In genomic region chr3:42906085-42906904, GRCh38 we compare ENCODE assay signal across 9 cellular contexts. TPM values are rescaled to one million over a fixed set of nuclear protein-coding genes. Genes with fewer than 3 reads are reported as not detected.
A peak's percentile ranks its signal among the peaks of the same experiment; 100 is the strongest.
DNase-seq lines count a peak whose midpoint lies in the region; ATAC-seq, FAIRE-seq and TF ChIP-seq lines count a peak whose summit lies in the region.
"Had no signal": no experiment of that assay in that cellular context is flagged by ENCODE, and none has a peak within 500 bp of the region (broad histone marks: within the 10 kb centered on the region; RNA-seq: fewer than 3 reads in every experiment).

TSS of gene ZNF662 (plus strand) at chr3:42906142. CDS start at chr3:42908115, 1,973 bp downstream.

- no peak for TF ChIP-seq POLR2A in esophagus squamous epithelium (IDR thresholded peaks at IDR 0.05)

- no peak for FAIRE-seq in D721Med (lab: Jason Lieb, UNC)

- intact Hi-C loops in esophagus squamous epithelium (cut with DNase I) (no loop called here), PC-3 (cut with micrococcal nuclease) (no loop called here)

- H3K79me2 ChIP-seq in PC-3 (ENCODE audit: low read length) = no peaks in the 10 kb centered on the region

- peaks cover 0 to 10% (median 0%) of the 10 kb centered on the region in 4 donors for H3K27me3 ChIP-seq in esophagus squamous epithelium
- H3K27me3 ChIP-seq in PC-3 (ENCODE audit: low read length) = no peaks in the 10 kb centered on the region

- no peak within 1 kb of the TSS for H2AFZ ChIP-seq in PC-3 (ENCODE audit: low read length)

- ATAC-seq in HG02798 (IDR thresholded peaks at IDR 0.05; ENCODE audit: poor library complexity, unreplicated experiment) = no peak
- ATAC-seq in PC-3 = no peak

- H3K4me1 ChIP-seq in esophagus squamous epithelium (peaks cover 0 to 32% (median 7%) of the 10 kb centered on the region in 3 donors), PC-3 (ENCODE audit: insufficient read depth, low read length) (peaks cover 13% of the 10 kb centered on the region)

- H3K9me3 ChIP-seq in esophagus squamous epithelium (peaks cover 0 to 16% (median 6%) of the 10 kb centered on the region in 3 donors), PC-3 (ENCODE audit: low read length) (peaks cover 5% of the 10 kb centered on the region; the same call in 1 of the 2 replicates)

- 6 to 14% methylated on average over 8 to 13 of the region's 59 CpGs for WGBS in esophagus squamous epithelium, 2 donors

- no peak within 1 kb of the TSS for H3K9ac ChIP-seq in PC-3 (ENCODE audit: low read length)

- CTCF ChIA-PET in PC-3 (lab: Charles Lee) = no interaction called here

- peaks cover 4% of the 10 kb centered on the region for H3F3A ChIP-seq in PC-3 (ENCODE audit: low read length, unreplicated experiment)

- no TSS peak for BruUV-seq in PC-3 (replicated peaks; lab: Mats Ljungman, UMichigan)

- peaks cover 0 to 35% (median 0%) of the 10 kb centered on the region in 3 donors for H3K36me3 ChIP-seq in esophagus squamous epithelium
- no peaks in the 10 kb centered on the region for H3K36me3 ChIP-seq in PC-3 (ENCODE audit: low read depth, low read length)

- peak within 1 kb of the TSS; percentile 51 to 76 (median 64) for H3K4me3 ChIP-seq in esophagus squamous epithelium
- no peak within 1 kb of the TSS for H3K4me3 ChIP-seq in PC-3 (ENCODE audit: low read length)

- no peaks in the 10 kb centered on the region for H3K9me2 ChIP-seq in PC-3 (replicated peaks; ENCODE audit: low read length)

- H3K27ac ChIP-seq in esophagus squamous epithelium (peak within 1 kb of the TSS; percentile 65 to 80 (median 71)), PC-3 (ENCODE audit: low read length) (no peak within 1 kb of the TSS)
- H3K27ac ChIP-seq: epithelial cell of prostate had no signal

- POLR2A ChIA-PET in PC-3 (lab: Charles Lee; ENCODE audit: unreplicated experiment) = no interaction called here

- peak; percentile 86 for DNase-seq in G401 (ENCODE audit: low spot score)
- peak; percentile 1 for DNase-seq in activated CD4-positive, alpha-beta T cell treated with anti-CD3 and anti-CD28 coated beads, Interleukin-2, amount 50 U/mL, for 1 hour
- DNase-seq in esophagus squamous epithelium (lab: John Stamatoyannopoulos, UW) = no peak
- peak in 46 of 56 donors; percentile 5 to 69 (median 34) for DNase-seq in nucleus accumbens (lab: John Stamatoyannopoulos, UW)
- no peak for DNase-seq in D721Med (ENCODE audit: insufficient read length, low spot score)
- DNase-seq in SIG-M5 treated with dmso at 0.1 percent for 504 hours (lab: John Stamatoyannopoulos, UW; ENCODE audit: unreplicated experiment) = no peak
- DNase-seq in PC-3 = no peak

- no peak within 1 kb of the TSS for H3K4me2 ChIP-seq in PC-3 (ENCODE audit: low read length)

- H4K20me1 ChIP-seq in PC-3 (ENCODE audit: low read length) = no peaks in the 10 kb centered on the region

- in situ Hi-C loops in G401 (cut with HindIII; ENCODE audit: low sequenced_read_pairs) = no loop called here

- TF ChIP-seq CTCF in esophagus squamous epithelium (IDR thresholded peaks at IDR 0.05) (no peak), D721Med (IDR thresholded peaks at IDR 0.05; ENCODE audit: insufficient read depth, missing control alignments) (no peak), PC-3 (conservative IDR thresholded peaks at IDR 0.05; ENCODE audit: low read depth, low read length) (no peak)

RNA-seq across cellular contexts. Expression of gene ZNF662, which starts in this region (rescaled TPM):
- total RNA-seq in G401 (2014; rRNA removed; shearing (Covaris generic)) = not detected in 2 replicates
- total RNA-seq in esophagus squamous epithelium (1 to 10 TPM; 1.9 to 7.6 (median 2.8) TPM), PC-3 (2014; rRNA removed) (0.04 TPM in 1 of 2 replicates, not detected in the other)

Comparison
In these comparisons a context has a peak if more than half of its experiments do, and no peak if none do; other contexts are left out.
1. Peak in DNase-seq in G401; RNA of the gene not detected or under 1 TPM.
2. DNase-seq: peak in activated CD4-positive, alpha-beta T cell treated with anti-CD3 and anti-CD28 coated beads, Interleukin-2, amount 50 U/mL, for 1 hour (single experiment) and nucleus accumbens (46 of 56); none in esophagus squamous epithelium (single experiment), D721Med (single experiment), SIG-M5 treated with dmso at 0.1 percent for 504 hours (single experiment) and PC-3 (single experiment).